ENCODE assay signal across 1 cellular context in genomic region chr18:12328179-12328823, GRCh38.
TF ChIP-seq lines count a peak whose summit lies in the region.

No MANE protein-coding gene starts in this region.

TF ChIP-seq in HepG2, 621 proteins besides CTCF, POLR2A, EP300 and RAD21:
- no peak for TF ChIP-seq ZNF605 (CRISPR knock-in tag; IDR thresholded peaks at IDR 0.05)
- TF ChIP-seq ZMYM2 (CRISPR knock-in tag; IDR thresholded peaks at IDR 0.05): no peak
- no peak for TF ChIP-seq ZNF674 (CRISPR knock-in tag; IDR thresholded peaks at IDR 0.05; ENCODE audit: low read depth)
- TF ChIP-seq MAFG (CRISPR knock-in tag; IDR thresholded peaks at IDR 0.05): no peak
- peak in 1 of 2 experiments; percentile 4; a peak in 1 of 4 replicates for TF ChIP-seq HMGXB4 (CRISPR knock-in tag; IDR thresholded peaks at IDR 0.05; ENCODE audit: borderline replicate concordance in 1 of 2, low read depth in 1 of 2)
- no peak for TF ChIP-seq ZMAT3 (CRISPR knock-in tag; conservative IDR thresholded peaks at IDR 0.05)
- 0 out of 2 replicates have a peak, but pooled peaks have one; percentile 31 for TF ChIP-seq POLR2G (IDR thresholded peaks at IDR 0.05; ENCODE audit: low read depth, low read length)
TF ChIP-seq in HepG2: peak in this region for 2.
